In the genomic region with DNA sequence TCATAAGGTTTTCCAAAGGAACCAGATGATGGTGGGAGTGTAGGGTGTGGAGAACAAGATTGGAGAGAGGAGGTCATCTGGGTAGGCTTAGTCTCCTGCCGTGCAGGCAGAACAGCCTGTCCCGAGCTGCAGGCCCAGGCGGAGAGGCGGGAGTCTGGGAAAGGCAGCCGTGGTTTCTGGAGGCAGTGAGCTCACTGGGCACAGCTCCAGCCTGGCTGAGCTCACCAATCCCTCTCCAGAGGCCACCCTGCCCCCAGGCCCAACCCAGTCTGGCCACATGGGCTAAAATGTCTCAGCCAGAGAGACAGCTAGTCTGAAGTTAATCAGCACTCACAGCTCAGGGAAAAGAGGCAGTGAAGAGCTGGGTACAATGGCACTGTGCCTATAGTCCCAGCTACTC, we compare ENCODE assay signal across 1 cellular context.
TF ChIP-seq lines count a peak whose summit lies in the region.

No MANE protein-coding gene starts in this region.

TF ChIP-seq in HEK293, 187 proteins besides CTCF, POLR2A, EP300 and RAD21 (continued from another document and continues in another):
- TF ChIP-seq, protein P1, sequence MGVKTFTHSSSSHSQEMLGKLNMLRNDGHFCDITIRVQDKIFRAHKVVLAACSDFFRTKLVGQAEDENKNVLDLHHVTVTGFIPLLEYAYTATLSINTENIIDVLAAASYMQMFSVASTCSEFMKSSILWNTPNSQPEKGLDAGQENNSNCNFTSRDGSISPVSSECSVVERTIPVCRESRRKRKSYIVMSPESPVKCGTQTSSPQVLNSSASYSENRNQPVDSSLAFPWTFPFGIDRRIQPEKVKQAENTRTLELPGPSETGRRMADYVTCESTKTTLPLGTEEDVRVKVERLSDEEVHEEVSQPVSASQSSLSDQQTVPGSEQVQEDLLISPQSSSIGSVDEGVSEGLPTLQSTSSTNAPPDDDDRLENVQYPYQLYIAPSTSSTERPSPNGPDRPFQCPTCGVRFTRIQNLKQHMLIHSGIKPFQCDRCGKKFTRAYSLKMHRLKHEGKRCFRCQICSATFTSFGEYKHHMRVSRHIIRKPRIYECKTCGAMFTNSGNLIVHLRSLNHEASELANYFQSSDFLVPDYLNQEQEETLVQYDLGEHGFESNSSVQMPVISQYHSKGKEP (tag by site-specific recombination; IDR thresholded peaks at IDR 0.05): no peak
- TF ChIP-seq ZNF433 (tag by site-specific recombination; IDR thresholded peaks at IDR 0.05; ENCODE audit: low read depth) (no peak), ZIC2 (tag by site-specific recombination; IDR thresholded peaks at IDR 0.05) (0 out of 2 replicates have a peak, but pooled peaks have one; percentile 11), SP3 (tag by site-specific recombination; IDR thresholded peaks at IDR 0.05) (peak; percentile 49; the same call in 1 of the 2 replicates), ZNF660 (tag by site-specific recombination; IDR thresholded peaks at IDR 0.05) (peak; percentile 76; the same call in 1 of the 2 replicates), MEIS1 (CRISPR knock-in tag; IDR thresholded peaks at IDR 0.05; ENCODE audit: borderline replicate concordance) (no peak), ZNF621 (tag by site-specific recombination; IDR thresholded peaks at IDR 0.05) (no peak), ZNF510 (tag by site-specific recombination; IDR thresholded peaks at IDR 0.05; ENCODE audit: insufficient replicate concordance) (no peak), ZNF513 (tag by site-specific recombination; IDR thresholded peaks at IDR 0.05) (no peak), ZNF184 (tag by site-specific recombination; IDR thresholded peaks at IDR 0.05) (no peak), REPIN1 (tag by site-specific recombination; IDR thresholded peaks at IDR 0.05; ENCODE audit: low read depth) (no peak), ZNF426 (tag by site-specific recombination; IDR thresholded peaks at IDR 0.05) (no peak), ZNF423 (tag by site-specific recombination; IDR thresholded peaks at IDR 0.05) (no peak), KLF1 (tag by site-specific recombination; IDR thresholded peaks at IDR 0.05) (peak; percentile 75), ZNF354C (tag by site-specific recombination; IDR thresholded peaks at IDR 0.05; ENCODE audit: borderline replicate concordance, low read depth) (no peak), KLF8 (tag by site-specific recombination; IDR thresholded peaks at IDR 0.05) (no peak), ZNF473 (tag by site-specific recombination; IDR thresholded peaks at IDR 0.05) (no peak), AEBP2 (tag by site-specific recombination; IDR thresholded peaks at IDR 0.05; ENCODE audit: borderline replicate concordance) (no peak), ZNF549 (tag by site-specific recombination; IDR thresholded peaks at IDR 0.05) (no peak), ZNF830 (tag by site-specific recombination; IDR thresholded peaks at IDR 0.05; ENCODE audit: low read depth) (no peak), ZBTB26 (tag by site-specific recombination; optimal IDR thresholded peaks at IDR 0.05) (no peak), ZBTB17 (tag by site-specific recombination; IDR thresholded peaks at IDR 0.05) (peak; percentile 69), MYNN (tag by site-specific recombination; IDR thresholded peaks at IDR 0.05; ENCODE audit: borderline replicate concordance) (no peak), SCRT1 (tag by site-specific recombination; IDR thresholded peaks at IDR 0.05; ENCODE audit: borderline replicate concordance) (no peak), ZNF324 (tag by site-specific recombination; IDR thresholded peaks at IDR 0.05) (no peak), ZNF37A (tag by site-specific recombination; IDR thresholded peaks at IDR 0.05) (no peak), GLI2 (tag by site-specific recombination; IDR thresholded peaks at IDR 0.05; ENCODE audit: borderline replicate concordance, low read depth) (no peak), HOXC10 (CRISPR knock-in tag; IDR thresholded peaks at IDR 0.05) (no peak), PRDM10 (tag by site-specific recombination; IDR thresholded peaks at IDR 0.05) (0 out of 2 replicates have a peak, but pooled peaks have one; percentile 36), ZNF366 (tag by site-specific recombination; conservative IDR thresholded peaks at IDR 0.05) (peak; percentile 58; the same call in 1 of the 2 replicates), KLF17 (tag by site-specific recombination; IDR thresholded peaks at IDR 0.05) (peak; percentile 47; the same call in 1 of the 2 replicates), ZNF623 (tag by site-specific recombination; IDR thresholded peaks at IDR 0.05) (no peak), ZNF48 (tag by site-specific recombination; IDR thresholded peaks at IDR 0.05) (no peak), ZNF76 (tag by site-specific recombination; IDR thresholded peaks at IDR 0.05; ENCODE audit: borderline replicate concordance, low read depth) (no peak), SCRT2 (tag by site-specific recombination; IDR thresholded peaks at IDR 0.05) (no peak), PRDM4 (tag by site-specific recombination; IDR thresholded peaks at IDR 0.05) (no peak), ATF2 (tag by site-specific recombination; IDR thresholded peaks at IDR 0.05; ENCODE audit: low read depth) (0 out of 2 replicates have a peak, but pooled peaks have one; percentile 19), ZNF571 (tag by site-specific recombination; IDR thresholded peaks at IDR 0.05) (no peak), ZNF311 (tag by site-specific recombination; IDR thresholded peaks at IDR 0.05; ENCODE audit: borderline replicate concordance) (no peak), ZNF292 (tag by site-specific recombination; IDR thresholded peaks at IDR 0.05; ENCODE audit: borderline replicate concordance, low read depth) (no peak)
- TF ChIP-seq, protein P2, sequence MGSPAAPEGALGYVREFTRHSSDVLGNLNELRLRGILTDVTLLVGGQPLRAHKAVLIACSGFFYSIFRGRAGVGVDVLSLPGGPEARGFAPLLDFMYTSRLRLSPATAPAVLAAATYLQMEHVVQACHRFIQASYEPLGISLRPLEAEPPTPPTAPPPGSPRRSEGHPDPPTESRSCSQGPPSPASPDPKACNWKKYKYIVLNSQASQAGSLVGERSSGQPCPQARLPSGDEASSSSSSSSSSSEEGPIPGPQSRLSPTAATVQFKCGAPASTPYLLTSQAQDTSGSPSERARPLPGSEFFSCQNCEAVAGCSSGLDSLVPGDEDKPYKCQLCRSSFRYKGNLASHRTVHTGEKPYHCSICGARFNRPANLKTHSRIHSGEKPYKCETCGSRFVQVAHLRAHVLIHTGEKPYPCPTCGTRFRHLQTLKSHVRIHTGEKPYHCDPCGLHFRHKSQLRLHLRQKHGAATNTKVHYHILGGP (tag by site-specific recombination; IDR thresholded peaks at IDR 0.05): no peak
- TF ChIP-seq, protein P3, sequence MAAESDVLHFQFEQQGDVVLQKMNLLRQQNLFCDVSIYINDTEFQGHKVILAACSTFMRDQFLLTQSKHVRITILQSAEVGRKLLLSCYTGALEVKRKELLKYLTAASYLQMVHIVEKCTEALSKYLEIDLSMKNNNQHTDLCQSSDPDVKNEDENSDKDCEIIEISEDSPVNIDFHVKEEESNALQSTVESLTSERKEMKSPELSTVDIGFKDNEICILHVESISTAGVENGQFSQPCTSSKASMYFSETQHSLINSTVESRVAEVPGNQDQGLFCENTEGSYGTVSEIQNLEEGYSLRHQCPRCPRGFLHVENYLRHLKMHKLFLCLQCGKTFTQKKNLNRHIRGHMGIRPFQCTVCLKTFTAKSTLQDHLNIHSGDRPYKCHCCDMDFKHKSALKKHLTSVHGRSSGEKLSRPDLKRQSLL (tag by site-specific recombination; IDR thresholded peaks at IDR 0.05): 0 out of 2 replicates have a peak, but pooled peaks have one; percentile 24
